In genomic region chr5:1662559-1663043, GRCh38 we compare ENCODE assay signal across 15 cellular contexts.
"Had no signal": no experiment of that assay in that cellular context is flagged by ENCODE, and none has a peak within 500 bp of the region (broad histone marks: within the 10 kb centered on the region; RNA-seq: fewer than 3 reads in every experiment).

No MANE protein-coding gene starts in this region.

- H3K36me3 ChIP-seq: colonic mucosa, gastrocnemius medialis, heart right ventricle, neutrophil, uterus had no signal

- H3K4me1 ChIP-seq: colonic mucosa had no signal

- ATAC-seq: gastrocnemius medialis, T-helper 17 cell had no signal

- H3K4me3 ChIP-seq: colonic mucosa, gastrocnemius medialis, heart right ventricle, uterus had no signal

- DNase-seq: activated B cell treated with CpG ODN at 0.5 μM for 24 hours; activated CD4-positive, alpha-beta T cell treated with anti-CD3 and anti-CD28 coated beads, Interleukin-2, amount 10 ng/mL, durations not matched to agents 7 days and 5 days; activated naive CD4-positive, alpha-beta T cell treated with Interleukin-2 at 50 U/mL for 16 hours; caudate nucleus; effector CD8-positive, alpha-beta T cell; gastrocnemius medialis; heart right ventricle; midbrain; stimulated activated CD4-positive, alpha-beta T cell treated with anti-CD3 and anti-CD28 coated beads, Interleukin-12 subunit alpha, Interleukin-12 subunit beta, amount 100 ng/mL, for 4 hours; stimulated activated CD4-positive, alpha-beta T cell treated with anti-CD3 and anti-CD28 coated beads, Interleukin-2, amount 100 ng/mL, for 48 hours; stimulated activated naive CD4-positive, alpha-beta T cell treated with Interleukin-2 at 50 U/mL for 16 hours; T-helper 17 cell; uterus had no signal

- H3K27ac ChIP-seq: colonic mucosa, gastrocnemius medialis, heart right ventricle, neutrophil, uterus had no signal

- H3K9me3 ChIP-seq: colonic mucosa, gastrocnemius medialis, heart right ventricle, neutrophil, uterus had no signal
